ENCODE assay signal across 23 cellular contexts in the genomic region with DNA sequence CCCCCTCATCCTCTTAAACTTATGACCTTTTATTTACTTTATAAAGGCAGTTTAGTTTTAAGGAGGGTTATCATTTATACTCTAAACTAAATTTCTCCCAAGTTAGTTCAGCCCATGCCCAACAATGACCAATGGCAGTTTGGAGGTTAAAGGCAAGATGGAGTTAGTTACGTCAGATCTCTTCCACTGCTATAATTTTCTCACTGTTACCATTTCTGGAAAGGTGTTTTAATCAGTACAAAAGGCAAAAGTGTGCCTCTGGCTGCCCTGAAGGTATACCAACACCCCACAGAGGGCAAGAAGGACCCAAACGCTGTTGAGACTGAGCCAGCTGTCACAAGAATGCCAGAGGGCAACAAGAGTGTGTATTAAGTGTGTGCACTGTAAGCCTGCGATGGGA. TPM values are rescaled to one million over a fixed set of nuclear protein-coding genes. Genes with fewer than 3 reads are reported as not detected.
DNase-seq lines count a peak whose midpoint lies in the region; ATAC-seq and TF ChIP-seq lines count a peak whose summit lies in the region.
"Had no signal": no experiment of that assay in that cellular context is flagged by ENCODE, and none has a peak within 500 bp of the region (broad histone marks: within the 10 kb centered on the region; RNA-seq: fewer than 3 reads in every experiment).

No MANE protein-coding gene starts in this region.

- no peaks in the 10 kb centered on the region for H3K9me3 ChIP-seq in SJCRH30 (replicated peaks)
- no peaks in the 10 kb centered on the region for H3K9me3 ChIP-seq in OCI-LY7 (ENCODE audit: low read length)
- H3K9me3 ChIP-seq: BE2C, BLaER1 had no signal

- intact Hi-C loops in activated T-helper 1 cell treated with anti-CD3 and anti-CD28 coated beads, Interleukin-12 subunit alpha, Interleukin-12 subunit beta, Interleukin-2, Interleukin-4 antibody, amounts not matched to agents 30 ng/mL and 10 ng/mL and 1 ng/mL, durations not matched to agents 14 hours and 24 hours and 36 hours (cut with micrococcal nuclease) = no loop called here
- intact Hi-C loops in OCI-LY7 (cut with micrococcal nuclease; ENCODE audit: unreplicated experiment) = no loop called here

- TF ChIP-seq CTCF in OCI-LY7 (conservative IDR thresholded peaks at IDR 0.05; ENCODE audit: low read length) = no peak

- DNase-seq in SJCRH30 (peak; percentile 33 to 48), ureter (ENCODE audit: low spot score) (peak; percentile 29), OCI-LY7 (ENCODE audit: low spot score) (no peak)
- DNase-seq in activated T-helper 1 cell treated with anti-CD3 and anti-CD28 coated beads, Interleukin-12 subunit alpha, Interleukin-12 subunit beta, Interleukin-2, Interleukin-4 antibody, amounts not matched to agents 30 ng/mL and 10 ng/mL and 1 ng/mL, durations not matched to agents 14 hours and 24 hours and 36 hours (ENCODE audit: low spot score) = no peak
- DNase-seq: 8988T; ACHN; BE2C; C1 segment of cervical spinal cord; CD4-positive, alpha-beta memory T cell; CD4-positive, CD25-positive, alpha-beta regulatory T cell; CD8-positive, alpha-beta memory T cell; COR-L47; DMS 273 treated with DMSO at 0.1 percent for 48 hours; DMS153; DMS53; DMS79; DND-41; EL; GDM1 had no signal

- ATAC-seq in stimulated activated memory B cell treated with anti-CD40 and anti-IgM and Interleukin-4, amounts not matched to agents 10 μg/mL and 1 μg/mL and 100 μg/mL, for 72 hours = no peak
- ATAC-seq: GM12878 had no signal

- H3K4me3 ChIP-seq in SJCRH30 (no peak overlapping the region), OCI-LY7 (ENCODE audit: low read depth, low read length, poor library complexity, severe bottlenecking) (no peak overlapping the region)
- H3K4me3 ChIP-seq: BLaER1, GM12878 had no signal

- POLR2A ChIA-PET in OCI-LY7 (lab: Charles Lee) = interaction anchor here (1.4 kb wide), 1 partner anchor 12 kb away, joined by 3 read pairs; no protein-coding TSS in a partner anchor

- no peak overlapping the region for H2AFZ ChIP-seq in OCI-LY7 (ENCODE audit: low read length)

- H3K36me3 Mint-ChIP-seq in activated T-helper 1 cell treated with anti-CD3 and anti-CD28 coated beads, Interleukin-12 subunit alpha, Interleukin-12 subunit beta, Interleukin-2, Interleukin-4 antibody, amounts not matched to agents 30 ng/mL and 10 ng/mL and 1 ng/mL, durations not matched to agents 14 hours and 24 hours and 36 hours (ENCODE audit: low read depth) = no peaks in the 10 kb centered on the region
- H3K36me3 Mint-ChIP-seq in stimulated activated memory B cell treated with anti-CD40 and anti-IgM and Interleukin-4, amounts not matched to agents 10 μg/mL and 1 μg/mL and 100 μg/mL, for 72 hours = no peaks in the 10 kb centered on the region
- H3K36me3 Mint-ChIP-seq: CD14-positive monocyte; CD4-positive, alpha-beta memory T cell; CD4-positive, CD25-positive, alpha-beta regulatory T cell; CD8-positive, alpha-beta memory T cell had no signal

- H3K9me2 ChIP-seq in OCI-LY7 (ENCODE audit: insufficient read depth, low read length) = no peaks in the 10 kb centered on the region

- H3K27ac Mint-ChIP-seq in activated T-helper 1 cell treated with anti-CD3 and anti-CD28 coated beads, Interleukin-12 subunit alpha, Interleukin-12 subunit beta, Interleukin-2, Interleukin-4 antibody, amounts not matched to agents 30 ng/mL and 10 ng/mL and 1 ng/mL, durations not matched to agents 14 hours and 24 hours and 36 hours = peak overlapping the region; percentile 48
- no peak overlapping the region for H3K27ac Mint-ChIP-seq in stimulated activated memory B cell treated with anti-CD40 and anti-IgM and Interleukin-4, amounts not matched to agents 10 μg/mL and 1 μg/mL and 100 μg/mL, for 72 hours
- H3K27ac Mint-ChIP-seq: CD14-positive monocyte; CD4-positive, alpha-beta memory T cell; CD4-positive, CD25-positive, alpha-beta regulatory T cell; CD8-positive, alpha-beta memory T cell had no signal

- peak overlapping the region; percentile 80; the same call in 1 of the 2 replicates for H3K27ac ChIP-seq in SJCRH30
- no peak overlapping the region for H3K27ac ChIP-seq in OCI-LY7 (ENCODE audit: low read depth, low read length, poor library complexity, severe bottlenecking)
- H3K27ac ChIP-seq: BLaER1 had no signal

- no peaks in the 10 kb centered on the region for H4K20me1 ChIP-seq in OCI-LY7 (ENCODE audit: insufficient read depth, low read length)
- H4K20me1 ChIP-seq: BLaER1 had no signal

- BruUV-seq in OCI-LY7 (replicated peaks; lab: Mats Ljungman, UMichigan) = no TSS peak

- CTCF ChIA-PET in OCI-LY7 (lab: Charles Lee; ENCODE audit: unreplicated experiment) = no interaction called here

- peaks cover 11% of the 10 kb centered on the region for H3K27me3 Mint-ChIP-seq in activated T-helper 1 cell treated with anti-CD3 and anti-CD28 coated beads, Interleukin-12 subunit alpha, Interleukin-12 subunit beta, Interleukin-2, Interleukin-4 antibody, amounts not matched to agents 30 ng/mL and 10 ng/mL and 1 ng/mL, durations not matched to agents 14 hours and 24 hours and 36 hours (ENCODE audit: insufficient read depth)
- H3K27me3 Mint-ChIP-seq in stimulated activated memory B cell treated with anti-CD40 and anti-IgM and Interleukin-4, amounts not matched to agents 10 μg/mL and 1 μg/mL and 100 μg/mL, for 72 hours = no peaks in the 10 kb centered on the region
- H3K27me3 Mint-ChIP-seq: CD4-positive, CD25-positive, alpha-beta regulatory T cell had no signal

- no peak overlapping the region for H3K4me3 Mint-ChIP-seq in activated T-helper 1 cell treated with anti-CD3 and anti-CD28 coated beads, Interleukin-12 subunit alpha, Interleukin-12 subunit beta, Interleukin-2, Interleukin-4 antibody, amounts not matched to agents 30 ng/mL and 10 ng/mL and 1 ng/mL, durations not matched to agents 14 hours and 24 hours and 36 hours
- H3K4me3 Mint-ChIP-seq in stimulated activated memory B cell treated with anti-CD40 and anti-IgM and Interleukin-4, amounts not matched to agents 10 μg/mL and 1 μg/mL and 100 μg/mL, for 72 hours = no peak overlapping the region
- H3K4me3 Mint-ChIP-seq: CD14-positive monocyte; CD4-positive, alpha-beta memory T cell; CD4-positive, CD25-positive, alpha-beta regulatory T cell; CD8-positive, alpha-beta memory T cell had no signal

- peaks cover 39% of the 10 kb centered on the region for H3K4me1 ChIP-seq in SJCRH30
- no peaks in the 10 kb centered on the region for H3K4me1 ChIP-seq in OCI-LY7 (ENCODE audit: insufficient read depth, low read length, poor library complexity, severe bottlenecking)
- H3K4me1 ChIP-seq: BE2C, BLaER1 had no signal

- no peak overlapping the region for H3K4me2 ChIP-seq in OCI-LY7 (ENCODE audit: low read length)
- H3K4me2 ChIP-seq: BLaER1 had no signal

- H3K79me2 ChIP-seq in OCI-LY7 (ENCODE audit: insufficient read depth, low read depth, low read length) = no peaks in the 10 kb centered on the region

- H3K4me1 Mint-ChIP-seq in activated T-helper 1 cell treated with anti-CD3 and anti-CD28 coated beads, Interleukin-12 subunit alpha, Interleukin-12 subunit beta, Interleukin-2, Interleukin-4 antibody, amounts not matched to agents 30 ng/mL and 10 ng/mL and 1 ng/mL, durations not matched to agents 14 hours and 24 hours and 36 hours (ENCODE audit: low read depth) = no peaks in the 10 kb centered on the region
- no peaks in the 10 kb centered on the region for H3K4me1 Mint-ChIP-seq in stimulated activated memory B cell treated with anti-CD40 and anti-IgM and Interleukin-4, amounts not matched to agents 10 μg/mL and 1 μg/mL and 100 μg/mL, for 72 hours
- H3K4me1 Mint-ChIP-seq: CD4-positive, alpha-beta memory T cell; CD4-positive, CD25-positive, alpha-beta regulatory T cell; CD8-positive, alpha-beta memory T cell had no signal

- H3K36me3 ChIP-seq in SJCRH30 = no peaks in the 10 kb centered on the region
- H3K36me3 ChIP-seq in OCI-LY7 (ENCODE audit: insufficient read depth, low read length) = no peaks in the 10 kb centered on the region
- H3K36me3 ChIP-seq: BE2C, BLaER1 had no signal

- no peaks in the 10 kb centered on the region for H3K27me3 ChIP-seq in SJCRH30
- H3K27me3 ChIP-seq: BE2C, BLaER1 had no signal

- H3K9me3 Mint-ChIP-seq in activated T-helper 1 cell treated with anti-CD3 and anti-CD28 coated beads, Interleukin-12 subunit alpha, Interleukin-12 subunit beta, Interleukin-2, Interleukin-4 antibody, amounts not matched to agents 30 ng/mL and 10 ng/mL and 1 ng/mL, durations not matched to agents 14 hours and 24 hours and 36 hours = no peaks in the 10 kb centered on the region
- H3K9me3 Mint-ChIP-seq in stimulated activated memory B cell treated with anti-CD40 and anti-IgM and Interleukin-4, amounts not matched to agents 10 μg/mL and 1 μg/mL and 100 μg/mL, for 72 hours = no peaks in the 10 kb centered on the region
- H3K9me3 Mint-ChIP-seq: CD4-positive, CD25-positive, alpha-beta regulatory T cell; CD8-positive, alpha-beta memory T cell had no signal

RNA-seq across cellular contexts. Expression of a gene that starts 32.4 kb away (rescaled TPM):
- total RNA-seq in SJCRH30 (2014; rRNA removed; shearing (Covaris generic)) = 41.8 and 49.3 TPM in 2 replicates
- 23.2 and 28.0 TPM in 2 replicates for total RNA-seq in activated T-helper 1 cell treated with anti-CD3 and anti-CD28 coated beads, Interleukin-12 subunit alpha, Interleukin-12 subunit beta, Interleukin-2, Interleukin-4 antibody, amounts not matched to agents 30 ng/mL and 10 ng/mL and 1 ng/mL, durations not matched to agents 14 hours and 24 hours and 36 hours
- total RNA-seq in ureter (11.3 TPM), OCI-LY7 (2022) (8.5 and 9.7 TPM in 2 replicates)
- 3.1 and 5.6 TPM in 2 replicates for total RNA-seq in OCI-LY7 (2014; rRNA removed; shearing (Covaris generic))

Comparison
In these comparisons a context has a peak if more than half of its experiments do, and no peak if none do; other contexts are left out.
1. DNase-seq: peak in SJCRH30 (2 of 2) and ureter (single experiment); none in activated T-helper 1 cell treated with anti-CD3 and anti-CD28 coated beads, Interleukin-12 subunit alpha, Interleukin-12 subunit beta, Interleukin-2, Interleukin-4 antibody, amounts not matched to agents 30 ng/mL and 10 ng/mL and 1 ng/mL, durations not matched to agents 14 hours and 24 hours and 36 hours (single experiment) and OCI-LY7 (single experiment).